ENCODE assay signal across 29 cellular contexts in the genomic region with DNA sequence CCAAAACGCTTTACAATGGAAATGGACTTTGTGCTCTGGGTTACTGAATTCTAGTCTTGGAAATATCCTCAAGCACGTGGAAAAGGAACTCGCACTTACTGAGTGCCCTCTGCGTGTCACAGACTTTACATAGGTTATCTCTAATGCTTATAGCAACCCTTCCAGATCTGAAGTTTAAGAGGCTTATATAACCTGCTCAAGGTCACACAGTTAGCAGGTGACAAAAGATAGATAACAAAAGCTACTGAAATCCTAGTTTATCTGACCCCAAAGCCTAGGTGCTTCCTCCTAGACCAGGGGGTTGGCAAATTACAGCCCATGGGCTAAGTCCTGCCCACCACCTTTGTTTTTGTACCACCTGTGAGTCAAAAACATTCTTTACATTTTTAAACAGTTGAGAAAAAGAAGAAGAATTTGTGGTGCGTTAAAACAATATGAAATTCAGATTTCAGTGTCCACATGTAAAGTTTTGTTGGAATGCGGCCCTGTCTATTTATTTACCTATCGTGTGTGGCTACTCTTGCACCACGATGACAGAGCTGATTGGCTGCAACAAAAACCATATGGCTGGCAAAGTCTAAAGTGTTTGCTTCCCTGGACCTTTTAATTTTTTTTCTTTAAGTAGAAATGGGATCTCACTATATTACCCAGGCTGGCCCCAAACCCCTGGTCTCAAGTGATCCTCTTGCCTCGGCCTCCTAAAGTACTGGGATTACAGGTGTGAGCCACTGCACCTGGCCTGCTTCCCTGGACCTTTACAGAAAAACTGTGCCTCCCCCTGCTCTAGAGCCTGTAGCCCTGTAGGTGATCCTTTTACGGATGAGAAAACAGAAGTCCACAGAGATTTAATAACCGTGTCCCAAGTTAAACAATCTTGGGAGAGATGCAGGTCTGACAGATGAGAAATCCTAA.
A peak's percentile ranks its signal among the peaks of the same experiment; 100 is the strongest.
DNase-seq lines count a peak whose midpoint lies in the region; ATAC-seq and TF ChIP-seq lines count a peak whose summit lies in the region.
"Had no signal": no experiment of that assay in that cellular context is flagged by ENCODE, and none has a peak within 500 bp of the region (broad histone marks: within the 10 kb centered on the region; RNA-seq: fewer than 3 reads in every experiment).

No MANE protein-coding gene starts in this region.

- H3K27me3 ChIP-seq in naive thymus-derived CD4-positive, alpha-beta T cell (ENCODE audit: control insufficient read depth in 2 of 2, insufficient read depth in 2 of 2, low read length in 2 of 2) = no peaks in the 10 kb centered on the region
- H3K27me3 ChIP-seq: BE2C, esophagus squamous epithelium, MG63, stomach, tibial artery had no signal

- H3K27me3 Mint-ChIP-seq in chondrocyte (ENCODE audit: low read depth) (peaks cover 2% of the 10 kb centered on the region), type B pancreatic cell (no peaks in the 10 kb centered on the region)
- H3K27me3 Mint-ChIP-seq in naive thymus-derived CD4-positive, alpha-beta T cell = peaks cover 0 to 36% (median 0%) of the 10 kb centered on the region in 5 donors
- H3K27me3 Mint-ChIP-seq: activated B cell treated with CpG ODN at 0.5 μM for 24 hours, naive B cell had no signal

- no peaks in the 10 kb centered on the region for H3K36me3 ChIP-seq in naive thymus-derived CD4-positive, alpha-beta T cell (ENCODE audit: control insufficient read depth in 2 of 3, insufficient read depth in 3 of 3, low read length in 3 of 3)
- H3K36me3 ChIP-seq: BE2C, esophagus squamous epithelium, MG63, stomach, tibial artery had no signal

- no peaks in the 10 kb centered on the region for H3K4me1 ChIP-seq in naive thymus-derived CD4-positive, alpha-beta T cell (ENCODE audit: control insufficient read depth in 2 of 2, insufficient read depth in 2 of 2, low read length in 2 of 2)
- H3K4me1 ChIP-seq: BE2C, stomach, tibial artery had no signal

- intact Hi-C loops in naive thymus-derived CD4-positive, alpha-beta T cell (cut with micrococcal nuclease) = no loop called here

- H3K4me1 Mint-ChIP-seq in chondrocyte (ENCODE audit: low read depth) (peaks cover 8% of the 10 kb centered on the region), type B pancreatic cell (ENCODE audit: unreplicated experiment) (peaks cover 6% of the 10 kb centered on the region)
- H3K4me1 Mint-ChIP-seq in naive thymus-derived CD4-positive, alpha-beta T cell = no peaks in the 10 kb centered on the region
- H3K4me1 Mint-ChIP-seq: activated B cell treated with CpG ODN at 0.5 μM for 24 hours; activated CD8-positive, alpha-beta memory T cell treated with anti-CD3 and anti-CD28 coated beads, Interleukin-2, amount 10 ng/mL, durations not matched to agents 7 days and 5 days; activated naive CD4-positive, alpha-beta T cell treated with anti-CD3 and anti-CD28 coated beads, Interleukin-2, amount 10 ng/mL, durations not matched to agents 7 days and 5 days; naive B cell had no signal

- TF ChIP-seq CTCF in C4-2B (conservative IDR thresholded peaks at IDR 0.05) (no peak), chondrocyte (IDR thresholded peaks at IDR 0.05) (no peak), type B pancreatic cell (conservative IDR thresholded peaks at IDR 0.05) (no peak)

- H3K4me3 Mint-ChIP-seq in chondrocyte (ENCODE audit: unreplicated experiment) (no peak overlapping the region), type B pancreatic cell (no peak overlapping the region)
- H3K4me3 Mint-ChIP-seq in naive thymus-derived CD4-positive, alpha-beta T cell = no peak overlapping the region
- H3K4me3 Mint-ChIP-seq: activated B cell treated with CpG ODN at 0.5 μM for 24 hours; activated CD8-positive, alpha-beta memory T cell treated with anti-CD3 and anti-CD28 coated beads, Interleukin-2, amount 10 ng/mL, durations not matched to agents 7 days and 5 days; activated naive CD4-positive, alpha-beta T cell treated with anti-CD3 and anti-CD28 coated beads, Interleukin-2, amount 10 ng/mL, durations not matched to agents 7 days and 5 days; activated T-cell treated with anti-CD3 and anti-CD28 coated beads, Interleukin-2, amount 50 U/mL, for 72 hours; endodermal cell; HFFc6; naive B cell had no signal

- DNase-seq in NCI-H2029 treated with DMSO at 0.1 percent for 48 hours (lab: John Stamatoyannopoulos, UW) = peak; percentile 65
- DNase-seq in chondrocyte (ENCODE audit: low spot score) = no peak
- DNase-seq in mucosa of gallbladder (ENCODE audit: low spot score) = peak; percentile 41
- no peak for DNase-seq in activated T-cell treated with anti-CD3 and anti-CD28 coated beads for 4 hours
- no peak for DNase-seq in naive thymus-derived CD4-positive, alpha-beta T cell
- DNase-seq in type B pancreatic cell (ENCODE audit: extremely low spot score, unreplicated experiment) = no peak
- DNase-seq: ACHN; activated B cell treated with CpG ODN at 0.5 μM for 24 hours; activated CD8-positive, alpha-beta memory T cell treated with anti-CD3 and anti-CD28 coated beads, Interleukin-2, amount 10 ng/mL, durations not matched to agents 7 days and 5 days; activated naive CD4-positive, alpha-beta T cell treated with anti-CD3 and anti-CD28 coated beads, Interleukin-2, amount 10 ng/mL, durations not matched to agents 7 days and 5 days; activated T-cell treated with anti-CD3 and anti-CD28 coated beads, Interleukin-2, amount 50 U/mL, for 72 hours; BE2C; esophagus squamous epithelium; foreskin melanocyte; HFFc6; KG1; left cardiac atrium; naive B cell; NCI-H1105 treated with DMSO at 0.1 percent for 48 hours; NCI-H2171; stimulated activated CD4-positive, alpha-beta T cell treated with anti-CD3 and anti-CD28 coated beads, Interleukin-1b, Interleukin-23, amount 100 ng/mL, for 48 hours; stimulated activated CD8-positive, alpha-beta memory T cell treated with anti-CD3 and anti-CD28 coated beads, Interleukin-4, amount 100 ng/mL, for 48 hours; stomach; SW 1271; tibial artery had no signal

- no peaks in the 10 kb centered on the region for H3K9me3 ChIP-seq in naive thymus-derived CD4-positive, alpha-beta T cell (ENCODE audit: control insufficient read depth in 2 of 3, low read length in 3 of 3)
- H3K9me3 ChIP-seq: BE2C, esophagus squamous epithelium, stomach, tibial artery had no signal

- peak overlapping the region; percentile 26; the same call in 1 of the 2 replicates for H3K27ac ChIP-seq in C4-2B
- no peak overlapping the region for H3K27ac ChIP-seq in naive thymus-derived CD4-positive, alpha-beta T cell (ENCODE audit: low read depth, low read length)
- H3K27ac ChIP-seq: esophagus squamous epithelium, skin epidermis, tibial artery had no signal

- POLR2A ChIA-PET in naive thymus-derived CD4-positive, alpha-beta T cell (lab: Charles Lee) = no interaction called here

- no peaks in the 10 kb centered on the region for H3K9me3 Mint-ChIP-seq in chondrocyte (ENCODE audit: low read depth)
- H3K9me3 Mint-ChIP-seq in naive thymus-derived CD4-positive, alpha-beta T cell = peaks cover 0 to 6% (median 0%) of the 10 kb centered on the region in 11 donors
- no peaks in the 10 kb centered on the region for H3K9me3 Mint-ChIP-seq in type B pancreatic cell
- H3K9me3 Mint-ChIP-seq: activated B cell treated with CpG ODN at 0.5 μM for 24 hours; activated naive CD4-positive, alpha-beta T cell treated with anti-CD3 and anti-CD28 coated beads, Interleukin-2, amount 10 ng/mL, durations not matched to agents 7 days and 5 days; activated T-cell treated with anti-CD3 and anti-CD28 coated beads, Interleukin-2, amount 50 U/mL, for 72 hours; HFFc6 had no signal

- CTCF ChIA-PET in naive thymus-derived CD4-positive, alpha-beta T cell (lab: Charles Lee) = no interaction called here

- H3K36me3 Mint-ChIP-seq in chondrocyte (ENCODE audit: low read depth) = no peaks in the 10 kb centered on the region
- H3K36me3 Mint-ChIP-seq in naive thymus-derived CD4-positive, alpha-beta T cell = no peaks in the 10 kb centered on the region
- no peaks in the 10 kb centered on the region for H3K36me3 Mint-ChIP-seq in type B pancreatic cell
- H3K36me3 Mint-ChIP-seq: activated CD8-positive, alpha-beta memory T cell treated with anti-CD3 and anti-CD28 coated beads, Interleukin-2, amount 10 ng/mL, durations not matched to agents 7 days and 5 days; activated naive CD4-positive, alpha-beta T cell treated with anti-CD3 and anti-CD28 coated beads, Interleukin-2, amount 10 ng/mL, durations not matched to agents 7 days and 5 days; naive B cell had no signal

- no peak for ATAC-seq in naive thymus-derived CD4-positive, alpha-beta T cell
- ATAC-seq: activated CD8-positive, alpha-beta memory T cell treated with anti-CD3 and anti-CD28 coated beads, Interleukin-2, amount 10 ng/mL, durations not matched to agents 7 days and 5 days; activated T-cell treated with anti-CD3 and anti-CD28 coated beads, Interleukin-2, amount 50 U/mL, for 72 hours had no signal

- H3K27ac Mint-ChIP-seq in chondrocyte (ENCODE audit: unreplicated experiment) (peak overlapping the region; percentile 38), type B pancreatic cell (no peak overlapping the region)
- H3K27ac Mint-ChIP-seq in naive thymus-derived CD4-positive, alpha-beta T cell = no peak overlapping the region
- H3K27ac Mint-ChIP-seq: activated B cell treated with CpG ODN at 0.5 μM for 24 hours; activated CD8-positive, alpha-beta memory T cell treated with anti-CD3 and anti-CD28 coated beads, Interleukin-2, amount 10 ng/mL, durations not matched to agents 7 days and 5 days; activated naive CD4-positive, alpha-beta T cell treated with anti-CD3 and anti-CD28 coated beads, Interleukin-2, amount 10 ng/mL, durations not matched to agents 7 days and 5 days; activated T-cell treated with anti-CD3 and anti-CD28 coated beads, Interleukin-2, amount 50 U/mL, for 72 hours; endodermal cell; HFFc6; naive B cell had no signal

- H3K4me3 ChIP-seq in naive thymus-derived CD4-positive, alpha-beta T cell (ENCODE audit: low read length) = no peak overlapping the region
- H3K4me3 ChIP-seq: esophagus squamous epithelium, MG63, skin epidermis, stomach, tibial artery had no signal

Comparison
In these comparisons a context has a peak if more than half of its experiments do, and no peak if none do; other contexts are left out.
1. DNase-seq: peak in NCI-H2029 treated with DMSO at 0.1 percent for 48 hours (single experiment) and mucosa of gallbladder (single experiment); none in chondrocyte (single experiment), activated T-cell treated with anti-CD3 and anti-CD28 coated beads for 4 hours (single experiment), naive thymus-derived CD4-positive, alpha-beta T cell (0 of 9) and type B pancreatic cell (single experiment).